17 cellular contexts compared by ENCODE assay signal in the genomic region with DNA sequence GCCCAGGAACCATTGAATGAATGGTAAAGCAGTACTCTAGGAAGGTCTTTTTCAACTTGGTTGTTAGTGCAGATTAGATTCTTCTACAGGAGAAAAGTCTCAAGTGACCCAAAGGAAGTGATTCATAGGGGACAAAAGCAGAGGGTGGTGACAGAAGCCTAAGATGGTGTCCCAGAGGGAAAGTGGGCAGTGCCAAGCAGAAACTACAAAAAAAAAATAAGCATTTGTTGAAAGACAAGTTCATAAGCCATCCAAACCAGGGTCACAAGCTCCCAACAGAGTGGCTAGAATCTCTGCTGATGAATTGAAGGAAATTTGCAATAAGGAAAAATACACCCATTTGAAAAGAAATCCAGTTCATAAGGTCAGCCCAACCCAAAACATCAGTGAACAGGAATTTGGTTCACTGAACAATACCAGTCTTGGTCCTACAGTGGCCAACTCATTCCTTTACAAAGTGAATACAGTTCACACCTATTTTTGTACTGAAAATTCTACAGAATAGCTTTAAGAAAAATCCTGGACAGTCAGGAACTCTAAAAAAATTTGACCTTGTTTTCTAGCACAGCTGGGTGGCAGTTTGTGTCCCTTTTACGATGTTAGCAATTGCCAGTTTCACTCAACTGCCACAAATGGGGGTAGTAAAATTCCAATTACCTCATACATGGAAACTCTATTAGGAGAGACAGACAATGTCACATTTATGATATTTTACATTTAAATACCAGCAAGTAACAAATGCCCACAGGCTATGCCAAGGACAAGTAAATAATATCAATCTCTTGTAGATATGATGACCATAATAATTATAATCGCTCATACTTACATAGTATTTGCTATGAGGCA. TPM values are rescaled to one million over a fixed set of nuclear protein-coding genes. Genes with fewer than 3 reads are reported as not detected.
DNase-seq lines count a peak whose midpoint lies in the region; ATAC-seq and TF ChIP-seq lines count a peak whose summit lies in the region.
"Had no signal": no experiment of that assay in that cellular context is flagged by ENCODE, and none has a peak within 500 bp of the region (broad histone marks: within the 10 kb centered on the region; RNA-seq: fewer than 3 reads in every experiment).

No MANE protein-coding gene starts in this region.

- POLR2A ChIA-PET in CD4-positive, alpha-beta T cell (lab: Charles Lee) = no interaction called here

- no peak overlapping the region for H3K14ac ChIP-seq in trophoblast cell (ENCODE audit: low read length)

- H3K79me2 ChIP-seq in trophoblast cell (ENCODE audit: control insufficient read depth, insufficient read depth, low read length, poor library complexity) = no peaks in the 10 kb centered on the region

- H4K91ac ChIP-seq in trophoblast cell (ENCODE audit: low read depth, low read length) = no peak overlapping the region

- no peaks in the 10 kb centered on the region for H3K79me1 ChIP-seq in trophoblast cell (ENCODE audit: low read length)

- H3K9me3 ChIP-seq in RWPE2 (ENCODE audit: severe bottlenecking) = no peaks in the 10 kb centered on the region
- peaks cover 1% of the 10 kb centered on the region for H3K9me3 ChIP-seq in trophoblast cell (ENCODE audit: insufficient read depth, low read depth, low read length)
- H3K9me3 ChIP-seq in CD4-positive, alpha-beta T cell (ENCODE audit: control insufficient read depth, low read length) = no peaks in the 10 kb centered on the region

- no peak for ATAC-seq in activated T-cell treated with anti-CD3 and anti-CD28 coated beads, Interleukin-2, amount 50 U/mL, for 72 hours (replicated peaks in 1 of 2)
- ATAC-seq in RWPE2 (ENCODE audit: low read depth) = peak; percentile 52; the same call in 2 of the 3 replicates
- ATAC-seq in foreskin keratinocyte = peak; percentile 10
- peak; percentile 41 for ATAC-seq in stimulated activated memory B cell treated with anti-CD40 and anti-IgM and Interleukin-4, amounts not matched to agents 10 μg/mL and 1 μg/mL and 100 μg/mL, for 72 hours
- no peak for ATAC-seq in HG03460 (IDR thresholded peaks at IDR 0.05; ENCODE audit: unreplicated experiment)
- ATAC-seq in CD4-positive, alpha-beta T cell (ENCODE audit: poor library complexity) = no peak
- ATAC-seq: activated CD4-positive, CD25-positive, alpha-beta regulatory T cell treated with anti-CD3 and anti-CD28 coated beads, Interleukin-2, amount 50 U/mL, for 24 hours had no signal

- H3K9ac ChIP-seq in trophoblast cell (ENCODE audit: low read length) = no peak overlapping the region

- no peak overlapping the region for H3K27ac ChIP-seq in RWPE2 (ENCODE audit: poor library complexity, severe bottlenecking)
- no peak overlapping the region for H3K27ac ChIP-seq in foreskin keratinocyte
- no peak overlapping the region for H3K27ac ChIP-seq in trophoblast cell (ENCODE audit: low read depth, low read length)
- H3K27ac ChIP-seq in CD4-positive, alpha-beta T cell (ENCODE audit: low read depth, low read length) = no peak overlapping the region
- H3K27ac ChIP-seq: cardiac muscle cell had no signal

- no peak overlapping the region for H4K12ac ChIP-seq in trophoblast cell (ENCODE audit: low read depth, low read length)

- no peak overlapping the region for H4K8ac ChIP-seq in trophoblast cell (ENCODE audit: low read depth, low read length)

- H3K4ac ChIP-seq in trophoblast cell (ENCODE audit: low read depth, low read length) = no peak overlapping the region

- intact Hi-C loops in CD4-positive, alpha-beta T cell (cut with DNase I, micrococcal nuclease) = loop anchor here (10.0 kb wide), 2 partner anchors 135 to 1815 kb away; no protein-coding TSS in a partner anchor

- no peak overlapping the region for H3K23ac ChIP-seq in trophoblast cell (ENCODE audit: low read length)

- H3K4me3 Mint-ChIP-seq in activated T-cell treated with anti-CD3 and anti-CD28 coated beads, Interleukin-2, amount 50 U/mL, for 72 hours = no peak overlapping the region
- H3K4me3 Mint-ChIP-seq in activated T-cell treated with anti-CD3 and anti-CD28 coated beads, Interleukin-2, amount 50 U/mL, for 24 hours = no peak overlapping the region
- no peak overlapping the region for H3K4me3 Mint-ChIP-seq in stimulated activated memory B cell treated with anti-CD40 and anti-IgM and Interleukin-4, amounts not matched to agents 10 μg/mL and 1 μg/mL and 100 μg/mL, for 72 hours
- H3K4me3 Mint-ChIP-seq in CD4-positive, alpha-beta T cell = no peak overlapping the region
- H3K4me3 Mint-ChIP-seq: activated naive CD8-positive, alpha-beta T cell; endodermal cell had no signal

- H3K27me3 Mint-ChIP-seq in activated T-cell treated with anti-CD3 and anti-CD28 coated beads, Interleukin-2, amount 50 U/mL, for 72 hours (ENCODE audit: low read depth) = peaks cover 6% of the 10 kb centered on the region
- H3K27me3 Mint-ChIP-seq in activated T-cell treated with anti-CD3 and anti-CD28 coated beads, Interleukin-2, amount 50 U/mL, for 24 hours = no peaks in the 10 kb centered on the region
- H3K27me3 Mint-ChIP-seq in stimulated activated memory B cell treated with anti-CD40 and anti-IgM and Interleukin-4, amounts not matched to agents 10 μg/mL and 1 μg/mL and 100 μg/mL, for 72 hours = no peaks in the 10 kb centered on the region
- H3K27me3 Mint-ChIP-seq in CD4-positive, alpha-beta T cell = no peaks in the 10 kb centered on the region
- H3K27me3 Mint-ChIP-seq: activated naive CD8-positive, alpha-beta T cell had no signal

- H2AFZ ChIP-seq in trophoblast cell (ENCODE audit: insufficient read depth, low read length, poor library complexity) = no peak overlapping the region

- no peak for TF ChIP-seq CTCF in RWPE2 (IDR thresholded peaks at IDR 0.05; ENCODE audit: poor library complexity, severe bottlenecking)
- TF ChIP-seq CTCF in foreskin keratinocyte (conservative IDR thresholded peaks at IDR 0.05) = no peak
- no peak for TF ChIP-seq CTCF in CD4-positive, alpha-beta T cell (IDR thresholded peaks at IDR 0.05)

- no peak overlapping the region for H2AK5ac ChIP-seq in trophoblast cell (ENCODE audit: low read length)

- no peak for DNase-seq in activated T-cell treated with anti-CD3 and anti-CD28 coated beads, Interleukin-2, amount 50 U/mL, for 72 hours
- DNase-seq in activated T-cell treated with anti-CD3 and anti-CD28 coated beads, Interleukin-2, amount 50 U/mL, for 24 hours = no peak
- DNase-seq in RWPE2 (ENCODE audit: low spot score) (no peak), foreskin keratinocyte (peak in 1 of 2 donors; percentile 42), trophoblast cell (no peak)
- DNase-seq in CD4-positive, alpha-beta T cell = no peak
- DNase-seq: Caco-2; endodermal cell; NCI-H1417 treated with DMSO at 0.1 percent for 48 hours; NCI-H446 treated with DMSO at 0.1 percent for 48 hours; retina; stimulated activated CD4-positive, alpha-beta T cell treated with anti-CD3 and anti-CD28 coated beads, Interleukin-4, amount 100 ng/mL, for 24 hours had no signal

- no peaks in the 10 kb centered on the region for H3K4me1 ChIP-seq in RWPE2 (ENCODE audit: insufficient read depth, poor library complexity, severe bottlenecking)
- H3K4me1 ChIP-seq in foreskin keratinocyte = no peaks in the 10 kb centered on the region
- no peaks in the 10 kb centered on the region for H3K4me1 ChIP-seq in trophoblast cell (ENCODE audit: control insufficient read depth in 1 of 2, insufficient read depth in 2 of 2, low read length in 2 of 2)

- no peak overlapping the region for H2BK12ac ChIP-seq in trophoblast cell (ENCODE audit: low read length)

- H3K36me3 ChIP-seq in RWPE2 (ENCODE audit: low read depth) (no peaks in the 10 kb centered on the region), trophoblast cell (ENCODE audit: control insufficient read depth in 1 of 2, insufficient read depth in 2 of 2, low read length in 2 of 2) (no peaks in the 10 kb centered on the region)
- H3K36me3 ChIP-seq: cardiac muscle cell had no signal

- H3K4me3 ChIP-seq in RWPE2 (ENCODE audit: severe bottlenecking) (no peak overlapping the region), trophoblast cell (ENCODE audit: low read depth, low read length) (no peak overlapping the region)
- H3K4me3 ChIP-seq: cardiac muscle cell had no signal

- no peak overlapping the region for H3K4me2 ChIP-seq in trophoblast cell (ENCODE audit: low read length)

- H3K27ac Mint-ChIP-seq in activated T-cell treated with anti-CD3 and anti-CD28 coated beads, Interleukin-2, amount 50 U/mL, for 72 hours = peak overlapping the region; percentile 36
- no peak overlapping the region for H3K27ac Mint-ChIP-seq in activated T-cell treated with anti-CD3 and anti-CD28 coated beads, Interleukin-2, amount 50 U/mL, for 24 hours
- peak overlapping the region; percentile 52 for H3K27ac Mint-ChIP-seq in stimulated activated memory B cell treated with anti-CD40 and anti-IgM and Interleukin-4, amounts not matched to agents 10 μg/mL and 1 μg/mL and 100 μg/mL, for 72 hours
- H3K27ac Mint-ChIP-seq in CD4-positive, alpha-beta T cell = no peak overlapping the region
- H3K27ac Mint-ChIP-seq: activated naive CD8-positive, alpha-beta T cell; endodermal cell had no signal

- H3K36me3 Mint-ChIP-seq in activated T-cell treated with anti-CD3 and anti-CD28 coated beads, Interleukin-2, amount 50 U/mL, for 72 hours (ENCODE audit: insufficient read depth in 2 of 2) = peaks cover 3% of the 10 kb centered on the region in 2 donors
- H3K36me3 Mint-ChIP-seq in activated T-cell treated with anti-CD3 and anti-CD28 coated beads, Interleukin-2, amount 50 U/mL, for 24 hours (ENCODE audit: low read depth) = no peaks in the 10 kb centered on the region
- peaks cover 6% of the 10 kb centered on the region for H3K36me3 Mint-ChIP-seq in stimulated activated memory B cell treated with anti-CD40 and anti-IgM and Interleukin-4, amounts not matched to agents 10 μg/mL and 1 μg/mL and 100 μg/mL, for 72 hours
- H3K36me3 Mint-ChIP-seq in CD4-positive, alpha-beta T cell (ENCODE audit: low read depth) = peaks cover 3% of the 10 kb centered on the region

- H3K18ac ChIP-seq in trophoblast cell (ENCODE audit: low read length) = no peak overlapping the region

- peaks cover 2 to 3% of the 10 kb centered on the region in 2 donors for H3K9me3 Mint-ChIP-seq in activated T-cell treated with anti-CD3 and anti-CD28 coated beads, Interleukin-2, amount 50 U/mL, for 72 hours
- no peaks in the 10 kb centered on the region for H3K9me3 Mint-ChIP-seq in activated T-cell treated with anti-CD3 and anti-CD28 coated beads, Interleukin-2, amount 50 U/mL, for 24 hours
- peaks cover 4% of the 10 kb centered on the region for H3K9me3 Mint-ChIP-seq in stimulated activated memory B cell treated with anti-CD40 and anti-IgM and Interleukin-4, amounts not matched to agents 10 μg/mL and 1 μg/mL and 100 μg/mL, for 72 hours
- H3K9me3 Mint-ChIP-seq in CD4-positive, alpha-beta T cell = no peaks in the 10 kb centered on the region

- H2BK5ac ChIP-seq in trophoblast cell (ENCODE audit: low read depth, low read length, poor library complexity) = no peak overlapping the region

- CTCF ChIA-PET in CD4-positive, alpha-beta T cell (lab: Charles Lee) = interaction anchor here (0.9 kb wide), 1 partner anchor 9 kb away, joined by 3 read pairs; no protein-coding TSS in a partner anchor

- no CpG with 5 or more reads among the region's 2 CpGs for WGBS in trophoblast cell (ENCODE audit: extremely low coverage, insufficient coverage, insufficient read length)

- peaks cover 24% of the 10 kb centered on the region for H3K4me1 Mint-ChIP-seq in activated T-cell treated with anti-CD3 and anti-CD28 coated beads, Interleukin-2, amount 50 U/mL, for 72 hours (ENCODE audit: low read depth)
- peaks cover 8% of the 10 kb centered on the region for H3K4me1 Mint-ChIP-seq in activated T-cell treated with anti-CD3 and anti-CD28 coated beads, Interleukin-2, amount 50 U/mL, for 24 hours (ENCODE audit: low read depth)
- peaks cover 47% of the 10 kb centered on the region for H3K4me1 Mint-ChIP-seq in stimulated activated memory B cell treated with anti-CD40 and anti-IgM and Interleukin-4, amounts not matched to agents 10 μg/mL and 1 μg/mL and 100 μg/mL, for 72 hours
- H3K4me1 Mint-ChIP-seq in CD4-positive, alpha-beta T cell (ENCODE audit: low read depth) = peaks cover 5% of the 10 kb centered on the region
- H3K4me1 Mint-ChIP-seq: endodermal cell had no signal

- H2BK120ac ChIP-seq in trophoblast cell (ENCODE audit: insufficient read depth, low read length, poor library complexity) = no peak overlapping the region

- H3K27me3 ChIP-seq in RWPE2 (ENCODE audit: insufficient read depth, poor library complexity, severe bottlenecking) = no peaks in the 10 kb centered on the region
- no peaks in the 10 kb centered on the region for H3K27me3 ChIP-seq in foreskin keratinocyte
- no peaks in the 10 kb centered on the region for H3K27me3 ChIP-seq in trophoblast cell (ENCODE audit: insufficient read depth, low read length)
- H3K27me3 ChIP-seq in CD4-positive, alpha-beta T cell (ENCODE audit: control insufficient read depth, insufficient read depth, low read length) = no peaks in the 10 kb centered on the region
- H3K27me3 ChIP-seq: cardiac muscle cell had no signal

RNA-seq across cellular contexts. Expression of a gene that starts 21.6 kb away (rescaled TPM):
- 10 to 100 TPM; 53.9 to 61.8 TPM for total RNA-seq in activated T-cell treated with anti-CD3 and anti-CD28 coated beads, Interleukin-2, amount 50 U/mL, for 72 hours
- 30.6 and 33.6 TPM in 2 replicates for total RNA-seq in foreskin keratinocyte
- 7.5 and 9.7 TPM in 2 replicates for polyA plus RNA-seq in foreskin keratinocyte
- 27.6 and 28.4 TPM in 2 replicates for polyA plus RNA-seq in trophoblast cell (2013)
- 10 to 100 TPM; 41.9 to 47.9 TPM for total RNA-seq in CD4-positive, alpha-beta T cell

Comparison
In these comparisons a context has a peak if more than half of its experiments do, and no peak if none do; other contexts are left out.
1. H3K27ac Mint-ChIP-seq: peak in activated T-cell treated with anti-CD3 and anti-CD28 coated beads, Interleukin-2, amount 50 U/mL, for 72 hours (single experiment) and stimulated activated memory B cell treated with anti-CD40 and anti-IgM and Interleukin-4, amounts not matched to agents 10 μg/mL and 1 μg/mL and 100 μg/mL, for 72 hours (single experiment); none in activated T-cell treated with anti-CD3 and anti-CD28 coated beads, Interleukin-2, amount 50 U/mL, for 24 hours (single experiment) and CD4-positive, alpha-beta T cell (single experiment).
2. ATAC-seq: peak in RWPE2 (single experiment), foreskin keratinocyte (single experiment) and stimulated activated memory B cell treated with anti-CD40 and anti-IgM and Interleukin-4, amounts not matched to agents 10 μg/mL and 1 μg/mL and 100 μg/mL, for 72 hours (single experiment); none in activated T-cell treated with anti-CD3 and anti-CD28 coated beads, Interleukin-2, amount 50 U/mL, for 72 hours (0 of 2), HG03460 (single experiment) and CD4-positive, alpha-beta T cell (single experiment).